Comparison of ENCODE assay signal across 8 cellular contexts in the genomic region with DNA sequence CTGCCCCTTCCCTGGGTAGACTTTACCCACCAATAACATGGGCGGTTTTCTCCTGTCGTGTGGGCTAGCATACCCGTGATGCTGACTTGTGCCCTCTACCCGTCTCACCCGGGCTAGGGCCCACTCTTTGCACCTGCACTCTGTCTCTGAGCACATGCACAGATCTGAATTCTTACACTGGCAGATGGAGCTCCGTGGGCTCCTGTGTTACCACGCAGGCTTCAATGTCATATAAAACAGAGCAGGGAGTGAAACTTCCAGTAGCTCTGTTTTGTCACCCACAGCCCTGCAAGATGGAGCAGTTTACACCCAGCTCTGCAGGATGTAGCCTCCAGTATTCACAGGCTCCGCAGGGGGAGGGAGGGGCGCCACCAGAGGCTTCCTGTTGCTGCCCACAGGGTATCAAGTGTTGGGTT. TPM values are rescaled to one million over a fixed set of nuclear protein-coding genes. Genes with fewer than 3 reads are reported as not detected.
DNase-seq lines count a peak whose midpoint lies in the region; ATAC-seq and TF ChIP-seq lines count a peak whose summit lies in the region.

No MANE protein-coding gene starts in this region.

- no peak overlapping the region for H3K4me3 ChIP-seq in NT2/D1 (ENCODE audit: insufficient read length, low read depth)
- H3K4me3 ChIP-seq in prostate gland, result no peak overlapping the region

- ATAC-seq in naive thymus-derived CD8-positive, alpha-beta T cell, result peak; percentile 33 to 51
- no peak for ATAC-seq in left lobe of liver
- no peak for ATAC-seq in HG03095 (IDR thresholded peaks at IDR 0.05; ENCODE audit: unreplicated experiment)

- DNase-seq in COR-L47 (lab: John Stamatoyannopoulos, UW), result peak; percentile 33
- no peak for DNase-seq in NT2/D1 (ENCODE audit: low read depth, low spot score)
- peak in 9 of 10 donors; percentile 28 to 78 (median 58) for DNase-seq in naive thymus-derived CD8-positive, alpha-beta T cell
- DNase-seq in cerebellar nuclear complex (lab: John Stamatoyannopoulos, UW), result no peak
- no peak for DNase-seq in left lobe of liver (ENCODE audit: low spot score)
- no peak for DNase-seq in prostate gland (ENCODE audit: low spot score)

- POLR2A ChIA-PET in naive thymus-derived CD8-positive, alpha-beta T cell (lab: Charles Lee), result interaction anchor here (0.6 to 15.9 kb wide), 14 partner anchors 9 to 228 kb away, joined by 3 to 303 read pairs (median 7); partner anchors contain the start of gene CHRM4

- no peak for TF ChIP-seq POLR2A in prostate gland (IDR thresholded peaks at IDR 0.05)

- H3K4me1 ChIP-seq in NT2/D1 (ENCODE audit: insufficient read depth, insufficient read length), result peaks cover 62% of the 10 kb centered on the region
- peaks cover 13% of the 10 kb centered on the region for H3K4me1 ChIP-seq in prostate gland (replicated peaks)

- intact Hi-C loops in prostate gland (cut with DNase I), result no loop called here

- H3K4me3 Mint-ChIP-seq in activated naive CD8-positive, alpha-beta T cell, result peak overlapping the region; percentile 94
- peak overlapping the region; percentile 78 to 98 (median 94) for H3K4me3 Mint-ChIP-seq in naive thymus-derived CD8-positive, alpha-beta T cell

- whole genome bisulfite sequencing in prostate gland, result 62% methylated on average over 9 of the region's 9 CpGs

- no peaks in the 10 kb centered on the region for H3K9me3 Mint-ChIP-seq in activated naive CD8-positive, alpha-beta T cell (ENCODE audit: low read depth)
- H3K9me3 Mint-ChIP-seq in naive thymus-derived CD8-positive, alpha-beta T cell, result no peaks in the 10 kb centered on the region

- H3K9me3 ChIP-seq in NT2/D1 (ENCODE audit: insufficient read depth, low read length), result no peaks in the 10 kb centered on the region
- no peaks in the 10 kb centered on the region for H3K9me3 ChIP-seq in prostate gland

- peaks cover 77% of the 10 kb centered on the region for H3K4me1 Mint-ChIP-seq in activated naive CD8-positive, alpha-beta T cell (ENCODE audit: low read depth)
- peaks cover 51 to 87% (median 83%) of the 10 kb centered on the region in 4 donors for H3K4me1 Mint-ChIP-seq in naive thymus-derived CD8-positive, alpha-beta T cell

- H3K27me3 Mint-ChIP-seq in activated naive CD8-positive, alpha-beta T cell, result no peaks in the 10 kb centered on the region
- no peaks in the 10 kb centered on the region for H3K27me3 Mint-ChIP-seq in naive thymus-derived CD8-positive, alpha-beta T cell

- H3K27me3 ChIP-seq in NT2/D1 (ENCODE audit: insufficient read depth, insufficient read length), result peaks cover 19% of the 10 kb centered on the region
- H3K27me3 ChIP-seq in prostate gland (replicated peaks; ENCODE audit: insufficient read depth), result no peaks in the 10 kb centered on the region

- TF ChIP-seq CTCF in prostate gland (IDR thresholded peaks at IDR 0.05), result no peak

- H3K27ac Mint-ChIP-seq in activated naive CD8-positive, alpha-beta T cell, result peak overlapping the region; percentile 96
- peak overlapping the region; percentile 91 to 98 (median 94) for H3K27ac Mint-ChIP-seq in naive thymus-derived CD8-positive, alpha-beta T cell

- peaks cover 53% of the 10 kb centered on the region for H3K36me3 ChIP-seq in NT2/D1 (ENCODE audit: insufficient read depth, insufficient read length, low read length)
- H3K36me3 ChIP-seq in prostate gland, result no peaks in the 10 kb centered on the region

- H3K36me3 Mint-ChIP-seq in activated naive CD8-positive, alpha-beta T cell, result no peaks in the 10 kb centered on the region
- peaks cover 0 to 5% (median 0%) of the 10 kb centered on the region in 3 donors for H3K36me3 Mint-ChIP-seq in naive thymus-derived CD8-positive, alpha-beta T cell

- no peak overlapping the region for H3K27ac ChIP-seq in prostate gland

- peak overlapping the region; percentile 98 for H3K9ac ChIP-seq in NT2/D1 (ENCODE audit: insufficient read length, low read depth)

RNA-seq across cellular contexts. Expression of gene DGKZ, which starts 1.7 kb away (rescaled TPM):
- 100 to 1,000 TPM; 234 to 243 TPM for total RNA-seq in naive thymus-derived CD8-positive, alpha-beta T cell
- polyA plus RNA-seq in naive thymus-derived CD8-positive, alpha-beta T cell, result 10 to 100 TPM; 47.1 to 71.0 (median 52.5) TPM
- total RNA-seq in left lobe of liver, result 13.0 TPM
- 10 to 100 TPM; 53.6 to 95.0 TPM for total RNA-seq in prostate gland

RNA-seq across cellular contexts. Expression of gene MDK, which starts 32.5 kb away (rescaled TPM):
- 1 to 10 TPM; 7.2 to 8.0 TPM for total RNA-seq in naive thymus-derived CD8-positive, alpha-beta T cell
- polyA plus RNA-seq in naive thymus-derived CD8-positive, alpha-beta T cell, result under 1 TPM in 1 of 3 donors, not detected in 2; 0.52 TPM
- total RNA-seq in left lobe of liver (2.0 TPM), prostate gland (100 to 1,000 TPM in 1 of 2 donors, 10 to 100 TPM in 1; 71.6 to 164 TPM)

RNA-seq across cellular contexts. Expression of gene CHRM4, which starts 42.6 kb away (rescaled TPM):
- under 1 TPM; 0.25 to 0.73 TPM for total RNA-seq in naive thymus-derived CD8-positive, alpha-beta T cell
- under 1 TPM in 2 of 3 donors, not detected in 1; 0.16 to 0.18 TPM for polyA plus RNA-seq in naive thymus-derived CD8-positive, alpha-beta T cell
- not detected for total RNA-seq in left lobe of liver
- total RNA-seq in prostate gland, result 1 to 10 TPM in 1 of 2 donors, not detected in 1; 2.8 TPM

Comparison
In these comparisons a context has a peak if more than half of its experiments do, and no peak if none do; other contexts are left out.
1. DNase-seq: peak in COR-L47 (single experiment) and naive thymus-derived CD8-positive, alpha-beta T cell (9 of 10); none in NT2/D1 (single experiment), cerebellar nuclear complex (0 of 2), left lobe of liver (single experiment) and prostate gland (single experiment).
2. ATAC-seq: peak in naive thymus-derived CD8-positive, alpha-beta T cell (2 of 2); none in left lobe of liver (single experiment) and HG03095 (single experiment).
3. RNA of gene MDK, which starts 32.5 kb away (total RNA-seq): 71.6 to 164 TPM in prostate gland; 7.2 to 8.0 TPM in naive thymus-derived CD8-positive, alpha-beta T cell and 2.0 TPM in left lobe of liver (single experiment); every median in the first group is over 4 times any median in the second.